8 cellular contexts compared by ENCODE assay signal in genomic region chr11:57460017-57460755, GRCh38. TPM values are rescaled to one million over a fixed set of nuclear protein-coding genes. Genes with fewer than 3 reads are reported as not detected.
DNase-seq lines count a peak whose midpoint lies in the region; TF ChIP-seq lines count a peak whose summit lies in the region.

TSS of gene RTN4RL2 (plus strand) at chr11:57460528. CDS start at chr11:57460866, 338 bp downstream.

- H3K9ac ChIP-seq in endodermal cell (ENCODE audit: extremely low read depth, low read length, poor library complexity, severe bottlenecking) (no peak within 1 kb of the TSS), mucosa of rectum (ENCODE audit: low read depth in 1 of 2, low read length in 2 of 2) (peak within 1 kb of the TSS in 1 of 2 donors; percentile 27)

- H3K36me3 ChIP-seq in endodermal cell (ENCODE audit: control insufficient read depth, insufficient read depth, low read length): no peaks in the 10 kb centered on the region
- no peaks in the 10 kb centered on the region for H3K36me3 ChIP-seq in mucosa of rectum (ENCODE audit: control insufficient read depth in 2 of 2, insufficient read depth in 2 of 2, low read length in 2 of 2)

- H3K36me3 Mint-ChIP-seq in endodermal cell (ENCODE audit: low read depth) (no peaks in the 10 kb centered on the region), type B pancreatic cell (no peaks in the 10 kb centered on the region)

- H3K4me3 ChIP-seq in endodermal cell (ENCODE audit: low read length) (peak within 1 kb of the TSS; percentile 62), mucosa of rectum (ENCODE audit: low read length in 2 of 2) (peak within 1 kb of the TSS; percentile 47 to 54)

- H3K27me3 ChIP-seq in endodermal cell (ENCODE audit: control insufficient read depth, insufficient read depth, low read length, poor library complexity, severe bottlenecking): peaks cover 98% of the 10 kb centered on the region
- H3K27me3 ChIP-seq in mucosa of rectum (ENCODE audit: control insufficient read depth in 2 of 2, insufficient read depth in 2 of 2, low read length in 2 of 2): peaks cover 22 to 27% of the 10 kb centered on the region in 2 donors

- TF ChIP-seq CTCF in endodermal cell (conservative IDR thresholded peaks at IDR 0.05) (peak; percentile 70), type B pancreatic cell (conservative IDR thresholded peaks at IDR 0.05) (peak; percentile 68)

- no peak within 1 kb of the TSS for H3K27ac ChIP-seq in endodermal cell (ENCODE audit: low read depth, low read length)
- no peak within 1 kb of the TSS for H3K27ac ChIP-seq in mucosa of rectum (ENCODE audit: low read depth in 2 of 2, low read length in 2 of 2)

- H3K4me1 ChIP-seq in endodermal cell (ENCODE audit: control insufficient read depth, insufficient read depth, low read length): peaks cover 3% of the 10 kb centered on the region
- peaks cover 20 to 22% of the 10 kb centered on the region in 2 donors for H3K4me1 ChIP-seq in mucosa of rectum (ENCODE audit: control insufficient read depth in 2 of 2, insufficient read depth in 2 of 2, low read length in 2 of 2)

- H3K27me3 Mint-ChIP-seq in endodermal cell (ENCODE audit: insufficient read depth): peaks cover 94% of the 10 kb centered on the region
- H3K27me3 Mint-ChIP-seq in type B pancreatic cell: peaks cover 84% of the 10 kb centered on the region

- H3K4me1 Mint-ChIP-seq in endodermal cell: peaks cover 24% of the 10 kb centered on the region
- H3K4me1 Mint-ChIP-seq in type B pancreatic cell (ENCODE audit: unreplicated experiment): peaks cover 28% of the 10 kb centered on the region

- no peaks in the 10 kb centered on the region for H3K9me3 Mint-ChIP-seq in endodermal cell
- H3K9me3 Mint-ChIP-seq in type B pancreatic cell: no peaks in the 10 kb centered on the region

- 0% methylated on average over 2 to 64 of the region's 66 CpGs for WGBS in endodermal cell (ENCODE audit: insufficient coverage in 1 of 2, insufficient read length in 1 of 2), 2 experiments

- H3K4me3 Mint-ChIP-seq in endodermal cell: peak within 1 kb of the TSS; percentile 60
- H3K4me3 Mint-ChIP-seq in type B pancreatic cell: peak within 1 kb of the TSS; percentile 88

- H3K27ac Mint-ChIP-seq in endodermal cell: no peak within 1 kb of the TSS
- peak within 1 kb of the TSS; percentile 79 for H3K27ac Mint-ChIP-seq in type B pancreatic cell

- peak; percentile 68 for DNase-seq in COLO668 (lab: John Stamatoyannopoulos, UW; ENCODE audit: unreplicated experiment)
- DNase-seq in H4 (ENCODE audit: low spot score): peak; percentile 63
- DNase-seq in NCI-H2196 treated with DMSO at 0.1 percent for 48 hours (lab: John Stamatoyannopoulos, UW; ENCODE audit: unreplicated experiment): peak; percentile 38
- peak; percentile 77 for DNase-seq in activated CD4-positive, alpha-beta T cell treated with anti-CD3 and anti-CD28 coated beads for 48 hours
- peak; percentile 89 for DNase-seq in endodermal cell
- no peak for DNase-seq in type B pancreatic cell (ENCODE audit: extremely low spot score, unreplicated experiment)
- no peak for DNase-seq in cerebellar nuclear complex (lab: John Stamatoyannopoulos, UW)

- H3K9me3 ChIP-seq in endodermal cell (ENCODE audit: control insufficient read depth, low read length) (no peaks in the 10 kb centered on the region), mucosa of rectum (ENCODE audit: control insufficient read depth in 2 of 2, low read length in 2 of 2) (no peaks in the 10 kb centered on the region)

RNA-seq across cellular contexts. Expression of gene RTN4RL2, which starts in this region (rescaled TPM):
- total RNA-seq in H4 (2014; rRNA removed; shearing (Covaris generic)): 0.64 and 0.89 TPM in 2 replicates
- total RNA-seq in endodermal cell (1 to 10 TPM in 1 of 2 donors, under 1 TPM in 1; 0.97 to 1.5 TPM), type B pancreatic cell (ENCODE audit: low replicate concordance) (8.6 and 10.4 TPM in 2 replicates)
- 13.5 TPM for polyA plus RNA-seq in endodermal cell (2013, experiment 1 of 2)
- polyA plus RNA-seq in endodermal cell (2013, experiment 2 of 2): 14.4 TPM

Comparison
In these comparisons a context has a peak if more than half of its experiments do, and no peak if none do; other contexts are left out.
1. Peak in DNase-seq in H4; RNA of the gene not detected or under 1 TPM.
2. DNase-seq: peak in COLO668 (single experiment), NCI-H2196 treated with DMSO at 0.1 percent for 48 hours (single experiment), activated CD4-positive, alpha-beta T cell treated with anti-CD3 and anti-CD28 coated beads for 48 hours (single experiment) and endodermal cell (single experiment); none in type B pancreatic cell (single experiment) and cerebellar nuclear complex (0 of 2).